8 cellular contexts compared by ENCODE assay signal in the genomic region with DNA sequence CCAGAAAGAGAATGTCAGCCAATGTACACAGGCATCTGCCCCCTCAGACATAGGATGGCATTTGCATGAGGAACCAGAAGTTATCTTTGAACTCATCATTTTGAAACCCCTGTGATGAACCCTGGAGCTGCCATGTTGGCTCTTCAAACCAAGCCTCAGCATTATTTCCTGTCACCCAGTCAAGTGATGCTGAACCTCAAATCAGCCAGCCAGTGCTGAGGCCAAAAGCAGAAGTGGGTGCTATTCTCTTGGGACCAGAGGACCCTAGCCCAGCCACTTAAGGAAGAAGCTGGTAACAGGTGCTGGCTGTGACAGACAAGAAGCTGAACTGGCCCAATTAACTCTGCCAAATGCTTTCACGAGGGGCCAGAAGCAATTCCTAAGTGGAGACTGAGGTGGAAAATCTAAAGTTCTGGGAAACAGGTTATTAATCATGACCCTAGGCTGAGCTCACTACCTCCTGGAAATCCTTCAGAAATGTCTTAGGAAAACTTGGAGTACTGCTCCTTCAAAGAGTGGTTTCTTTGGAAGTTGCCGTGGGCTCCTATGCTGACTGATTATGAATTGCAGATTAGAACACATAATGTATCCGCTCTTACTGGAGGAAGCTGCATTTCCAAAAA. TPM values are rescaled to one million over a fixed set of nuclear protein-coding genes. Genes with fewer than 3 reads are reported as not detected.
DNase-seq lines count a peak whose midpoint lies in the region; ATAC-seq and TF ChIP-seq lines count a peak whose summit lies in the region.
"Had no signal": no experiment of that assay in that cellular context is flagged by ENCODE, and none has a peak within 500 bp of the region (broad histone marks: within the 10 kb centered on the region; RNA-seq: fewer than 3 reads in every experiment).

No MANE protein-coding gene starts in this region.

- H3K4me3 ChIP-seq in rectal smooth muscle tissue (ENCODE audit: low read length), result no peak overlapping the region
- no peak overlapping the region for H3K4me3 ChIP-seq in mammary epithelial cell (replicated peaks in 1 of 3; ENCODE audit: insufficient read depth in 1 of 3, low read depth in 2 of 3, low read length in 3 of 3)

- DNase-seq in NCI-H1092 (lab: John Stamatoyannopoulos, UW) (peak; percentile 4), mammary epithelial cell (no peak), AG08395 (ENCODE audit: low spot score) (no peak)
- no peak for DNase-seq in stimulated activated CD4-positive, alpha-beta T cell treated with anti-CD3 and anti-CD28 coated beads, Interleukin-4, amount 100 ng/mL, for 4 hours
- DNase-seq: activated naive CD4-positive, alpha-beta T cell treated with Interleukin-2 at 50 U/mL for 16 hours had no signal

- H3K9ac ChIP-seq in rectal smooth muscle tissue (ENCODE audit: low read length) (no peak overlapping the region), mammary epithelial cell (ENCODE audit: insufficient read depth, low read length) (no peak overlapping the region)

- no peaks in the 10 kb centered on the region for H3K27me3 ChIP-seq in rectal smooth muscle tissue (ENCODE audit: control insufficient read depth, insufficient read depth, low read length)
- no peaks in the 10 kb centered on the region for H3K27me3 ChIP-seq in mammary epithelial cell (ENCODE audit: insufficient read depth, low read length)

- no peak overlapping the region for H2AFZ ChIP-seq in mammary epithelial cell (ENCODE audit: low read depth, low read length)

- 98% methylated on average over 3 of the region's 3 CpGs for WGBS in mammary epithelial cell (ENCODE audit: low coverage, missing lambda C conversion rate)

- H3K4me2 ChIP-seq in mammary epithelial cell (ENCODE audit: insufficient read depth, low read depth, low read length), result no peak overlapping the region

- H3K27ac ChIP-seq in rectal smooth muscle tissue (ENCODE audit: low read depth, low read length), result peak overlapping the region; percentile 56
- H3K27ac ChIP-seq in mammary epithelial cell (ENCODE audit: insufficient read depth, low read depth, low read length), result no peak overlapping the region

- H4K20me1 ChIP-seq in mammary epithelial cell (ENCODE audit: insufficient read depth, low read length), result no peaks in the 10 kb centered on the region

- CTCF ChIA-PET in mammary epithelial cell (lab: Charles Lee; ENCODE audit: low non-redundant PET), result no interaction called here

- ATAC-seq in GM18907 (IDR thresholded peaks at IDR 0.05; ENCODE audit: unreplicated experiment) (peak; percentile 70), HG02571 (IDR thresholded peaks at IDR 0.05; ENCODE audit: unreplicated experiment) (peak; percentile 45)

- H3K36me3 ChIP-seq in rectal smooth muscle tissue (ENCODE audit: control insufficient read depth, insufficient read depth, low read length) (peaks cover 7% of the 10 kb centered on the region), mammary epithelial cell (ENCODE audit: insufficient read depth, low read length) (no peaks in the 10 kb centered on the region)

- TF ChIP-seq CTCF in mammary epithelial cell (conservative IDR thresholded peaks at IDR 0.05 in 1 of 2, IDR thresholded peaks at IDR 0.05 in 1 of 2; ENCODE audit: extremely low read depth in 1 of 2, insufficient read depth in 1 of 2, low read depth in 1 of 2, low read length in 2 of 2), result no peak

- in situ Hi-C loops in mammary epithelial cell (cut with MboI; ENCODE audit: low sequenced_read_pairs in 2 of 2), result no loop called here

- H3K79me2 ChIP-seq in mammary epithelial cell (ENCODE audit: insufficient read depth, low read length), result no peaks in the 10 kb centered on the region

- BruUV-seq in mammary epithelial cell (replicated peaks; lab: Mats Ljungman, UMichigan), result no TSS peak

- no peaks in the 10 kb centered on the region for H3K9me3 ChIP-seq in mammary epithelial cell (replicated peaks; ENCODE audit: insufficient read depth, low read length)

- dilution Hi-C loops in mammary epithelial cell (cut with HindIII; ENCODE audit: low sequenced_read_pairs), result no loop called here

- H3K4me1 ChIP-seq in rectal smooth muscle tissue (ENCODE audit: control insufficient read depth, insufficient read depth, low read length) (peaks cover 34% of the 10 kb centered on the region), mammary epithelial cell (ENCODE audit: insufficient read depth, low read length) (peaks cover 9% of the 10 kb centered on the region)

- intact Hi-C loops in mammary epithelial cell (cut with micrococcal nuclease), result no loop called here

RNA-seq across cellular contexts. Expression of a gene that starts 4.0 kb away (rescaled TPM):
- 10 to 100 TPM; 13.7 to 15.2 TPM for total RNA-seq in mammary epithelial cell
- polyA plus RNA-seq in mammary epithelial cell, result 9.7 TPM
- 10.6 TPM for polyA minus RNA-seq in mammary epithelial cell
